18 cellular contexts compared by ENCODE assay signal in genomic region chr7:134587736-134588135, GRCh38. TPM values are rescaled to one million over a fixed set of nuclear protein-coding genes. Genes with fewer than 3 reads are reported as not detected.
A peak's percentile ranks its signal among the peaks of the same experiment; 100 is the strongest.
DNase-seq lines count a peak whose midpoint lies in the region; ATAC-seq and TF ChIP-seq lines count a peak whose summit lies in the region.
"Had no signal": no experiment of that assay in that cellular context is flagged by ENCODE, and none has a peak within 500 bp of the region (broad histone marks: within the 10 kb centered on the region; RNA-seq: fewer than 3 reads in every experiment).

No MANE protein-coding gene starts in this region.

- no peak for TF ChIP-seq EP300 in sigmoid colon (IDR thresholded peaks at IDR 0.05)

- TF ChIP-seq CTCF in sigmoid colon (IDR thresholded peaks at IDR 0.05), result no peak

- H3K36me3 ChIP-seq in sigmoid colon, result no peaks in the 10 kb centered on the region

- no peak for TF ChIP-seq POLR2A in sigmoid colon (IDR thresholded peaks at IDR 0.05)

- intact Hi-C loops in sigmoid colon (cut with DNase I), result no loop called here

- ATAC-seq in esophagus mucosa, result peak; percentile 32
- no peak for ATAC-seq in GM18873 (IDR thresholded peaks at IDR 0.05; ENCODE audit: low FRiP score, unreplicated experiment)
- ATAC-seq: HepG2 had no signal

- H3K4me3 ChIP-seq in sigmoid colon, result no peak overlapping the region

- H3K27ac ChIP-seq in sigmoid colon, result no peak overlapping the region
- H3K27ac ChIP-seq: C4-2B had no signal

- no peaks in the 10 kb centered on the region for H3K27me3 ChIP-seq in sigmoid colon

- H3K9me3 ChIP-seq in sigmoid colon, result no peaks in the 10 kb centered on the region

- DNase-seq in NCI-H2081 treated with DMSO at 0.1 percent for 48 hours (lab: John Stamatoyannopoulos, UW) (peak; percentile 38), NCI-H69 (lab: John Stamatoyannopoulos, UW) (peak; percentile 10), renal cortical epithelial cell (ENCODE audit: low read depth) (peak; percentile 51), sigmoid colon (no peak), COLO668 (lab: John Stamatoyannopoulos, UW; ENCODE audit: unreplicated experiment) (no peak)
- DNase-seq: Caco-2, DMS153, H9, KG1, NCI-H1092, NCI-H146, NCI-H446 treated with DMSO at 0.1 percent for 48 hours, SIG-M5 had no signal

- H3K4me1 ChIP-seq in sigmoid colon, result no peaks in the 10 kb centered on the region
- H3K4me1 ChIP-seq: Caco-2 had no signal

- 56 to 84% methylated on average over 2 of the region's 2 CpGs for WGBS in sigmoid colon, 2 donors

RNA-seq across cellular contexts. Expression of gene AKR1B15, which starts 38.8 kb away (rescaled TPM):
- total RNA-seq in esophagus mucosa (35.1 TPM), renal cortical epithelial cell (0.35 TPM in 1 of 2 replicates, not detected in the other), sigmoid colon (not detected)
- polyA plus RNA-seq in sigmoid colon, result under 1 TPM in 1 of 3 donors, not detected in 2; 0.22 TPM
- total RNA-seq: Caco-2, H9, MCF 10A had no signal
- polyA plus RNA-seq: HepG2 had no signal

RNA-seq across cellular contexts. Expression of gene BPGM, which starts 58.9 kb away (rescaled TPM):
- total RNA-seq in esophagus mucosa (8.9 TPM), renal cortical epithelial cell (45.8 and 118 TPM in 2 replicates), sigmoid colon (10 to 100 TPM; 14.8 to 22.8 (median 19.0) TPM)
- 10 to 100 TPM in 1 of 3 donors, 1 to 10 TPM in 2; 9.0 to 10.5 (median 9.7) TPM for polyA plus RNA-seq in sigmoid colon

Comparison
In these comparisons a context has a peak if more than half of its experiments do, and no peak if none do; other contexts are left out.
1. DNase-seq: peak in NCI-H2081 treated with DMSO at 0.1 percent for 48 hours (single experiment), NCI-H69 (single experiment) and renal cortical epithelial cell (single experiment); none in sigmoid colon (single experiment) and COLO668 (single experiment).
2. RNA of gene AKR1B15, which starts 38.8 kb away (total RNA-seq): 35.1 TPM in esophagus mucosa (single experiment); 0.35 TPM in renal cortical epithelial cell and not detected in sigmoid colon; every median in the first group is over 10 times any median in the second.